10 cellular contexts compared by ENCODE assay signal in the genomic region with DNA sequence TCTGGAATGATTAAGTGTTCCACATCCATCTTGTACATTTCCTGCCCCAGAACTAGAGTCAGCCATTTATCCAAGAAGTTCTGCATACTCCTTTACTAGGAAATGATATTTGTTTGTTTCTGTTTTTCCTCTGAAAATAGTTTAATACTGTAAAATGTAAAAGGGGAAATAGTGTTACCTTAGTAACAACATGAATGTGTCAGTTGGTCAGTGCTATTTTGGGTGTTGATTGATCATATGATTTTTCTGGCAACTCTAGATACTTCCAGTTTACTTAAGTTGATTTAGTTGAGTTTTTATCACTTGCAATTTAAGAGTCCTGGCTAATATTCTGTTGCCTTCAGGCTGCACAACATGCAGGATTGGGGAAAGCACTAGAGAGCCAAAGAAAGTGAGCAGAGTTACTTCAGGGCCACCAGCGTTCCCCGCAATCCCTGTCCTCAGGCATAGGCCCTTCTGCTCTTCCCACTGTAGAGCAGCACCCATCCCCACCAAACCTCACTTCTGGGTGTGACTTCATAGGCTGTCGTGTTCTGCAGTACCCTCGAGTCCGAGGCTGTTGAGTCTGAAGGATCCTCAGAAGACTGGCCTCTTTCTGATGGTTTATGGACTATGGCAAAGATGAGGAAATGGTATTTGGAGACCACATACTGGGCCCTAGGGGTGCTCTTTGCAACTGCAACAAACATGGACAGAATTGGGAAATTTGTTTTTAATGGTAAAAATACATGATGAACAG.
DNase-seq lines count a peak whose midpoint lies in the region; ATAC-seq and TF ChIP-seq lines count a peak whose summit lies in the region.
"Had no signal": no experiment of that assay in that cellular context is flagged by ENCODE, and none has a peak within 500 bp of the region (broad histone marks: within the 10 kb centered on the region; RNA-seq: fewer than 3 reads in every experiment).

No MANE protein-coding gene starts in this region.

- H3K4me3 Mint-ChIP-seq in CD14-positive monocyte: no peak overlapping the region
- no peak overlapping the region for H3K4me3 Mint-ChIP-seq in endodermal cell
- H3K4me3 Mint-ChIP-seq in naive thymus-derived CD4-positive, alpha-beta T cell: no peak overlapping the region

- ATAC-seq in naive thymus-derived CD4-positive, alpha-beta T cell: peak; percentile 27
- ATAC-seq in GM19328 (IDR thresholded peaks at IDR 0.05; ENCODE audit: unreplicated experiment): no peak

- POLR2A ChIA-PET in naive thymus-derived CD4-positive, alpha-beta T cell (lab: Charles Lee): no interaction called here

- intact Hi-C loops in CD14-positive monocyte (cut with micrococcal nuclease): loop anchor here in 1 of 2 donors (5.0 kb wide), 1 partner anchor 38 kb away; no protein-coding TSS in a partner anchor
- intact Hi-C loops in naive thymus-derived CD4-positive, alpha-beta T cell (cut with micrococcal nuclease): loop anchor here (1.0 to 2.0 kb wide), 3 partner anchors 8 to 172 kb away; no protein-coding TSS in a partner anchor

- no peaks in the 10 kb centered on the region for H3K27me3 Mint-ChIP-seq in CD14-positive monocyte (ENCODE audit: low read depth in 3 of 3)
- no peaks in the 10 kb centered on the region for H3K27me3 Mint-ChIP-seq in endodermal cell (ENCODE audit: insufficient read depth)
- no peaks in the 10 kb centered on the region for H3K27me3 Mint-ChIP-seq in naive thymus-derived CD4-positive, alpha-beta T cell

- 97% methylated on average over 5 of the region's 5 CpGs; no CpG with 5 or more reads in 1 of the 2 experiments for WGBS in endodermal cell (ENCODE audit: insufficient coverage in 1 of 2, insufficient read length in 1 of 2), 2 experiments

- H3K9me3 ChIP-seq in endodermal cell (ENCODE audit: control insufficient read depth, low read length): no peaks in the 10 kb centered on the region
- H3K9me3 ChIP-seq in naive thymus-derived CD4-positive, alpha-beta T cell (ENCODE audit: control insufficient read depth in 2 of 3, low read length in 3 of 3): no peaks in the 10 kb centered on the region

- no peaks in the 10 kb centered on the region for H3K27me3 ChIP-seq in endodermal cell (ENCODE audit: control insufficient read depth, insufficient read depth, low read length, poor library complexity, severe bottlenecking)
- H3K27me3 ChIP-seq in naive thymus-derived CD4-positive, alpha-beta T cell (ENCODE audit: control insufficient read depth in 2 of 2, insufficient read depth in 2 of 2, low read length in 2 of 2): no peaks in the 10 kb centered on the region

- no peaks in the 10 kb centered on the region for H3K4me1 ChIP-seq in endodermal cell (ENCODE audit: control insufficient read depth, insufficient read depth, low read length)
- no peaks in the 10 kb centered on the region for H3K4me1 ChIP-seq in naive thymus-derived CD4-positive, alpha-beta T cell (ENCODE audit: control insufficient read depth in 2 of 2, insufficient read depth in 2 of 2, low read length in 2 of 2)

- no peak for TF ChIP-seq CTCF in CD14-positive monocyte (IDR thresholded peaks at IDR 0.05)
- TF ChIP-seq CTCF in endodermal cell (conservative IDR thresholded peaks at IDR 0.05): peak; percentile 49

- H3K27ac Mint-ChIP-seq in CD14-positive monocyte (peak overlapping the region; percentile 65 to 88 (median 74)), endodermal cell (no peak overlapping the region)
- H3K27ac Mint-ChIP-seq in naive thymus-derived CD4-positive, alpha-beta T cell: peak overlapping the region in 8 of 9 donors; percentile 22 to 75 (median 42)

- DNase-seq in CD14-positive monocyte (ENCODE audit: low spot score) (no peak), MV-4-11 (lab: John Stamatoyannopoulos, UW) (peak; percentile 44), endodermal cell (no peak), T-helper 1 cell (no peak)
- no peak for DNase-seq in naive thymus-derived CD4-positive, alpha-beta T cell
- no peak for DNase-seq in stimulated activated CD4-positive, alpha-beta T cell treated with anti-CD3 and anti-CD28 coated beads, Interleukin-1b, Interleukin-23, amount 100 ng/mL, for 48 hours
- no peak for DNase-seq in activated naive CD4-positive, alpha-beta T cell (lab: John Stamatoyannopoulos, UW)
- DNase-seq: activated CD4-positive, CD25-positive, alpha-beta regulatory T cell; DMS153 had no signal

- peaks cover 25% of the 10 kb centered on the region for H3K4me1 Mint-ChIP-seq in CD14-positive monocyte
- no peaks in the 10 kb centered on the region for H3K4me1 Mint-ChIP-seq in endodermal cell
- H3K4me1 Mint-ChIP-seq in naive thymus-derived CD4-positive, alpha-beta T cell: peaks cover 21 to 64% (median 46%) of the 10 kb centered on the region in 7 donors

- peaks cover 94% of the 10 kb centered on the region for H3K36me3 ChIP-seq in endodermal cell (ENCODE audit: control insufficient read depth, insufficient read depth, low read length)
- H3K36me3 ChIP-seq in naive thymus-derived CD4-positive, alpha-beta T cell (ENCODE audit: control insufficient read depth in 2 of 3, insufficient read depth in 3 of 3, low read length in 3 of 3): peaks cover 0 to 80% (median 36%) of the 10 kb centered on the region in 3 experiments

- no peak overlapping the region for H3K4me3 ChIP-seq in endodermal cell (ENCODE audit: low read length)
- no peak overlapping the region for H3K4me3 ChIP-seq in naive thymus-derived CD4-positive, alpha-beta T cell (ENCODE audit: low read length)

- CTCF ChIA-PET in naive thymus-derived CD4-positive, alpha-beta T cell (lab: Charles Lee): no interaction called here

- H3K36me3 Mint-ChIP-seq in CD14-positive monocyte (peaks cover 75 to 92% of the 10 kb centered on the region in 2 donors), endodermal cell (ENCODE audit: low read depth) (peaks cover 86% of the 10 kb centered on the region)
- peaks cover 19 to 75% (median 39%) of the 10 kb centered on the region in 5 donors for H3K36me3 Mint-ChIP-seq in naive thymus-derived CD4-positive, alpha-beta T cell

- no peak overlapping the region for H3K9ac ChIP-seq in endodermal cell (ENCODE audit: extremely low read depth, low read length, poor library complexity, severe bottlenecking)

- no peak overlapping the region for H3K27ac ChIP-seq in endodermal cell (ENCODE audit: low read depth, low read length)
- H3K27ac ChIP-seq in naive thymus-derived CD4-positive, alpha-beta T cell (ENCODE audit: low read depth, low read length): no peak overlapping the region

- no peaks in the 10 kb centered on the region for H3K9me3 Mint-ChIP-seq in CD14-positive monocyte
- no peaks in the 10 kb centered on the region for H3K9me3 Mint-ChIP-seq in endodermal cell
- H3K9me3 Mint-ChIP-seq in naive thymus-derived CD4-positive, alpha-beta T cell: no peaks in the 10 kb centered on the region
